ENCODE assay signal across 8 cellular contexts in genomic region chr20:36745234-36745926, GRCh38. TPM values are rescaled to one million over a fixed set of nuclear protein-coding genes. Genes with fewer than 3 reads are reported as not detected.
DNase-seq lines count a peak whose midpoint lies in the region; ATAC-seq and TF ChIP-seq lines count a peak whose summit lies in the region.

No MANE protein-coding gene starts in this region.

- ATAC-seq in GM19023 (IDR thresholded peaks at IDR 0.05; ENCODE audit: unreplicated experiment) (peak; percentile 43), HG03521 (IDR thresholded peaks at IDR 0.05; ENCODE audit: unreplicated experiment) (peak; percentile 34), heart left ventricle (peak; percentile 3 to 37 (median 6))

- no peak for TF ChIP-seq CTCF in CD14-positive monocyte (IDR thresholded peaks at IDR 0.05)
- TF ChIP-seq CTCF in heart left ventricle (IDR thresholded peaks at IDR 0.05), result no peak

- WGBS in heart left ventricle, 4 donors, result 2 to 12% (median 4%) methylated on average over 10 to 44 of the region's 44 CpGs

- H3K9me3 Mint-ChIP-seq in CD14-positive monocyte, result peaks cover 0 to 2% (median 0%) of the 10 kb centered on the region in 7 donors
- no peaks in the 10 kb centered on the region for H3K9me3 Mint-ChIP-seq in activated CD4-positive, alpha-beta memory T cell treated with anti-CD3 and anti-CD28 coated beads, Interleukin-2, amount 10 ng/mL, durations not matched to agents 7 days and 5 days

- H3K27ac ChIP-seq in heart left ventricle, result peak overlapping the region; percentile 59 to 98 (median 91)
- H3K27ac ChIP-seq in rectal smooth muscle tissue (ENCODE audit: low read depth, low read length), result peak overlapping the region; percentile 0

- peak overlapping the region in 1 of 7 donors; percentile 73 for H3K27ac Mint-ChIP-seq in CD14-positive monocyte
- H3K27ac Mint-ChIP-seq in activated CD4-positive, alpha-beta memory T cell treated with anti-CD3 and anti-CD28 coated beads, Interleukin-2, amount 10 ng/mL, durations not matched to agents 7 days and 5 days, result peak overlapping the region; percentile 42

- H3K4me1 ChIP-seq in heart left ventricle (peaks cover 0 to 67% (median 22%) of the 10 kb centered on the region in 12 donors), rectal smooth muscle tissue (ENCODE audit: control insufficient read depth, insufficient read depth, low read length) (peaks cover 5% of the 10 kb centered on the region)

- DNase-seq in CD14-positive monocyte (ENCODE audit: low spot score) (no peak), heart left ventricle (peak in 4 of 5 donors; percentile 29 to 68 (median 42)), HCEC 1CT (no peak), NCI-H774 (lab: John Stamatoyannopoulos, UW) (no peak)
- no peak for DNase-seq in activated CD4-positive, alpha-beta memory T cell treated with anti-CD3 and anti-CD28 coated beads, Interleukin-2, amount 10 ng/mL, durations not matched to agents 7 days and 5 days

- peaks cover 2 to 9% (median 7%) of the 10 kb centered on the region in 3 donors for H3K27me3 Mint-ChIP-seq in CD14-positive monocyte (ENCODE audit: low read depth in 3 of 3)
- H3K27me3 Mint-ChIP-seq in activated CD4-positive, alpha-beta memory T cell treated with anti-CD3 and anti-CD28 coated beads, Interleukin-2, amount 10 ng/mL, durations not matched to agents 7 days and 5 days, result no peaks in the 10 kb centered on the region

- intact Hi-C loops in CD14-positive monocyte (cut with micrococcal nuclease), result no loop called here
- intact Hi-C loops in heart left ventricle (cut with DNase I), result loop anchor here in 3 of 10 donors (5.0 to 10.0 kb wide), 2 partner anchors 138 to 191 kb away; partner anchors contain the start of gene RAB5IF (in 1 of the 3)

- H3K4me3 Mint-ChIP-seq in CD14-positive monocyte, result peak overlapping the region; percentile 93 to 96
- peak overlapping the region; percentile 81 for H3K4me3 Mint-ChIP-seq in activated CD4-positive, alpha-beta memory T cell treated with anti-CD3 and anti-CD28 coated beads, Interleukin-2, amount 10 ng/mL, durations not matched to agents 7 days and 5 days

- H3K4me3 ChIP-seq in heart left ventricle, result peak overlapping the region; percentile 71 to 99 (median 82)
- H3K4me3 ChIP-seq in rectal smooth muscle tissue (ENCODE audit: low read length), result peak overlapping the region; percentile 89

- peak overlapping the region; percentile 16 for H3K9ac ChIP-seq in rectal smooth muscle tissue (ENCODE audit: low read length)

- H3K9me3 ChIP-seq in heart left ventricle, result no peaks in the 10 kb centered on the region

- H3K36me3 Mint-ChIP-seq in CD14-positive monocyte, result peaks cover 0 to 2% of the 10 kb centered on the region in 2 donors
- peaks cover 6% of the 10 kb centered on the region for H3K36me3 Mint-ChIP-seq in activated CD4-positive, alpha-beta memory T cell treated with anti-CD3 and anti-CD28 coated beads, Interleukin-2, amount 10 ng/mL, durations not matched to agents 7 days and 5 days (ENCODE audit: low read depth)

- POLR2A ChIA-PET in activated CD4-positive, alpha-beta memory T cell treated with anti-CD3 and anti-CD28 coated beads, Interleukin-2, amount 10 ng/mL, durations not matched to agents 7 days and 5 days (lab: Charles Lee), result interaction anchor here (1.1 to 3.3 kb wide), 11 partner anchors 9 to 150 kb away, joined by 3 to 21 read pairs (median 6); partner anchors contain the start of genes DSN1 and SLA2

- TF ChIP-seq POLR2A in heart left ventricle (IDR thresholded peaks at IDR 0.05), result no peak

- CTCF ChIA-PET in activated CD4-positive, alpha-beta memory T cell treated with anti-CD3 and anti-CD28 coated beads, Interleukin-2, amount 10 ng/mL, durations not matched to agents 7 days and 5 days (lab: Charles Lee), result interaction anchor here (0.6 to 2.8 kb wide), 8 partner anchors 10 to 133 kb away, joined by 3 to 25 read pairs (median 8); partner anchors contain the start of gene DSN1

- H3K4me1 Mint-ChIP-seq in CD14-positive monocyte, result peaks cover 22% of the 10 kb centered on the region
- peaks cover 27% of the 10 kb centered on the region for H3K4me1 Mint-ChIP-seq in activated CD4-positive, alpha-beta memory T cell treated with anti-CD3 and anti-CD28 coated beads, Interleukin-2, amount 10 ng/mL, durations not matched to agents 7 days and 5 days

- H3K27me3 ChIP-seq in heart left ventricle (no peaks in the 10 kb centered on the region), rectal smooth muscle tissue (ENCODE audit: control insufficient read depth, insufficient read depth, low read length) (no peaks in the 10 kb centered on the region)

- H3K36me3 ChIP-seq in heart left ventricle, result no peaks in the 10 kb centered on the region
- H3K36me3 ChIP-seq in rectal smooth muscle tissue (ENCODE audit: control insufficient read depth, insufficient read depth, low read length), result no peaks in the 10 kb centered on the region

RNA-seq across cellular contexts. Expression of gene NDRG3, which starts 0.5 kb away (rescaled TPM):
- polyA plus RNA-seq in CD14-positive monocyte (10 to 100 TPM; 21.7 to 23.2 TPM), heart left ventricle (10 to 100 TPM; 21.1 to 22.2 TPM)
- total RNA-seq in activated CD4-positive, alpha-beta memory T cell treated with anti-CD3 and anti-CD28 coated beads, Interleukin-2, amount 10 ng/mL, durations not matched to agents 7 days and 5 days, result 10 to 100 TPM; 32.8 to 33.7 TPM
- total RNA-seq in heart left ventricle, result 10 to 100 TPM; 17.3 to 34.8 (median 31.1) TPM

RNA-seq across cellular contexts. Expression of gene DSN1, which starts 28.2 kb away (rescaled TPM):
- polyA plus RNA-seq in CD14-positive monocyte (1 to 10 TPM; 5.1 to 5.2 TPM), heart left ventricle (1 to 10 TPM; 3.2 to 7.0 TPM)
- total RNA-seq in activated CD4-positive, alpha-beta memory T cell treated with anti-CD3 and anti-CD28 coated beads, Interleukin-2, amount 10 ng/mL, durations not matched to agents 7 days and 5 days, result 10 to 100 TPM; 31.9 to 32.0 TPM
- total RNA-seq in heart left ventricle, result 1 to 10 TPM; 3.7 to 6.2 (median 4.9) TPM

Comparison
In these comparisons a context has a peak if more than half of its experiments do, and no peak if none do; other contexts are left out.
1. DNase-seq: peak in heart left ventricle (4 of 5); none in CD14-positive monocyte (single experiment), activated CD4-positive, alpha-beta memory T cell treated with anti-CD3 and anti-CD28 coated beads, Interleukin-2, amount 10 ng/mL, durations not matched to agents 7 days and 5 days (single experiment), HCEC 1CT (single experiment) and NCI-H774 (single experiment).
2. RNA of gene DSN1, which starts 28.2 kb away (total RNA-seq): 31.9 to 32.0 TPM in activated CD4-positive, alpha-beta memory T cell treated with anti-CD3 and anti-CD28 coated beads, Interleukin-2, amount 10 ng/mL, durations not matched to agents 7 days and 5 days; 3.7 to 6.2 TPM in heart left ventricle; every median in the first group is over 4 times any median in the second.
3. Peak in every context shown above with its lines, with median percentiles within 50 percentile points of each other: ATAC-seq.